Comparison of ENCODE assay signal across 1 cellular context in the genomic region with DNA sequence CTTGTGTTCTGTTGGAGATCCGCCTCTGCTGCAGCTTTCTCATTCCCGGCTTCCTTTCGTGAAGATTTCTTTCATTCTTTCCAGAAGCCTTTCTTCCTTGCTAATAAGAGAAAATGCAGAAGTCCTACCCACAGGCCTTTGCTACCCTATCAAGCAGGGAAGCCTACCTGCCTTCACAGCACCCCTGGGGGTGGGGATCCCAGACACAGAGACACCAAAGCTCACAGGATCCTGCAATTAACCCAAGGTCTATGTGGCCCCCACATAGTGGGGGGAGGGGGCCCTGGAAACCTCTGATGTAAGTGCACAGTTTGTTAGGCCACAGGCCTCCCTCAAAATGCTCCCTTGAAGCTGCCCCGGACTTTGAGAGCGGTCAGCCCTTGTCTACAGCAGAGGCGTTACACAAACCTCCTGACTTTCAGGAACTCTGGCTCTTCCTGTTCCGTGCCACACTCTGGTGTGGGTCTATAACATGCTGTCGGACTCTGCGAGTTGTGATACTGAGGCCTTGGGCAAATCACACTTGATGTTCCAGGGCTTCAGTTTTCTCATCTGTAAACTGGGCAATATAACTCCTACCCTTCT.
TF ChIP-seq lines count a peak whose summit lies in the region.

No MANE protein-coding gene starts in this region.

TF ChIP-seq in HepG2, 621 proteins besides CTCF, POLR2A, EP300 and RAD21 (continued from another document):
- TF ChIP-seq RARA (CRISPR knock-in tag; IDR thresholded peaks at IDR 0.05) (0 out of 2 replicates have a peak, but pooled peaks have one; percentile 34), ZNF589 (CRISPR knock-in tag; conservative IDR thresholded peaks at IDR 0.05) (no peak), CENPX (CRISPR knock-in tag; IDR thresholded peaks at IDR 0.05) (no peak), NCOA1 (CRISPR knock-in tag; IDR thresholded peaks at IDR 0.05) (no peak), ZNF773 (CRISPR knock-in tag; IDR thresholded peaks at IDR 0.05; ENCODE audit: borderline replicate concordance) (no peak), MEIS1 (CRISPR knock-in tag; IDR thresholded peaks at IDR 0.05; ENCODE audit: borderline replicate concordance) (no peak), ZNF138 (CRISPR knock-in tag; IDR thresholded peaks at IDR 0.05; ENCODE audit: low read depth) (no peak), GZF1 (CRISPR knock-in tag; IDR thresholded peaks at IDR 0.05) (no peak), NFYB (CRISPR knock-in tag; IDR thresholded peaks at IDR 0.05) (no peak), NR1H2 (CRISPR knock-in tag; IDR thresholded peaks at IDR 0.05; ENCODE audit: borderline replicate concordance, low read depth) (no peak), SAP130 (CRISPR knock-in tag; IDR thresholded peaks at IDR 0.05; ENCODE audit: low read depth) (0 out of 2 replicates have a peak, but pooled peaks have one; percentile 16), CEBPB (IDR thresholded peaks at IDR 0.05; ENCODE audit: borderline replicate concordance, low read depth, low read length) (peak; percentile 64), ZNF430 (CRISPR knock-in tag; IDR thresholded peaks at IDR 0.05) (no peak), ETV5 (CRISPR knock-in tag; IDR thresholded peaks at IDR 0.05; ENCODE audit: borderline replicate concordance) (peak; percentile 42; the same call in 1 of the 2 replicates), ZNF33A (CRISPR knock-in tag; IDR thresholded peaks at IDR 0.05; ENCODE audit: borderline replicate concordance) (no peak), TRIM24 (CRISPR knock-in tag; IDR thresholded peaks at IDR 0.05) (peak; percentile 27; the same call in 1 of the 2 replicates), ZNF792 (CRISPR knock-in tag; IDR thresholded peaks at IDR 0.05) (no peak), ZNF251 (CRISPR knock-in tag; IDR thresholded peaks at IDR 0.05) (no peak), CEBPG (CRISPR knock-in tag; IDR thresholded peaks at IDR 0.05) (peak; percentile 67), TEAD3 (CRISPR knock-in tag; optimal IDR thresholded peaks at IDR 0.05; ENCODE audit: borderline replicate concordance) (no peak), EED (CRISPR knock-in tag; IDR thresholded peaks at IDR 0.05) (no peak), HES4 (CRISPR knock-in tag; IDR thresholded peaks at IDR 0.05; ENCODE audit: borderline replicate concordance) (no peak), ZNF841 (CRISPR knock-in tag; IDR thresholded peaks at IDR 0.05; ENCODE audit: borderline replicate concordance) (no peak), NR2F1 (CRISPR knock-in tag; IDR thresholded peaks at IDR 0.05) (no peak), FOXK2 (IDR thresholded peaks at IDR 0.05) (no peak), ZNF629 (CRISPR knock-in tag; conservative IDR thresholded peaks at IDR 0.05) (peak; percentile 34; the same call in 1 of the 2 replicates), GTF3A (CRISPR knock-in tag; conservative IDR thresholded peaks at IDR 0.05) (no peak)
- TF ChIP-seq, protein P1, sequence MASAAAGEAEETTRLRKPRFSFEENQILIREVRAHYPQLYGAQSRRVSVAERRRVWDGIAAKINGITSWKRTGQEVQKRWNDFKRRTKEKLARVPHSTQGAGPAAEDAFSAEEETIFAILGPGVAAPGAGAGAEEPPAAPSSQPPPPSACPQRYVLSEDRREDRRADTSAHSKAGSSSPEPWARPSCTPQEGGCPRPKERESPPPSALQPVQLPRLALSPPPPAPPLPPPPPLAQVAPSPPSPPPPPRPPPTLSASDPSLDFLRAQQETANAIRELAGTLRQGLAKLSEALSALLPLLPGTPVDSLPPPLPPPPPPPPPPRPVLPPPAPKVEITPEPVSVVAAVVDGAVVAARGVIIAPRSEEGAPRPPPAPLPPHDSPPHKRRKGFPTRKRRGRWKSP (CRISPR knock-in tag; IDR thresholded peaks at IDR 0.05) = no peak
- TF ChIP-seq, protein P2, sequence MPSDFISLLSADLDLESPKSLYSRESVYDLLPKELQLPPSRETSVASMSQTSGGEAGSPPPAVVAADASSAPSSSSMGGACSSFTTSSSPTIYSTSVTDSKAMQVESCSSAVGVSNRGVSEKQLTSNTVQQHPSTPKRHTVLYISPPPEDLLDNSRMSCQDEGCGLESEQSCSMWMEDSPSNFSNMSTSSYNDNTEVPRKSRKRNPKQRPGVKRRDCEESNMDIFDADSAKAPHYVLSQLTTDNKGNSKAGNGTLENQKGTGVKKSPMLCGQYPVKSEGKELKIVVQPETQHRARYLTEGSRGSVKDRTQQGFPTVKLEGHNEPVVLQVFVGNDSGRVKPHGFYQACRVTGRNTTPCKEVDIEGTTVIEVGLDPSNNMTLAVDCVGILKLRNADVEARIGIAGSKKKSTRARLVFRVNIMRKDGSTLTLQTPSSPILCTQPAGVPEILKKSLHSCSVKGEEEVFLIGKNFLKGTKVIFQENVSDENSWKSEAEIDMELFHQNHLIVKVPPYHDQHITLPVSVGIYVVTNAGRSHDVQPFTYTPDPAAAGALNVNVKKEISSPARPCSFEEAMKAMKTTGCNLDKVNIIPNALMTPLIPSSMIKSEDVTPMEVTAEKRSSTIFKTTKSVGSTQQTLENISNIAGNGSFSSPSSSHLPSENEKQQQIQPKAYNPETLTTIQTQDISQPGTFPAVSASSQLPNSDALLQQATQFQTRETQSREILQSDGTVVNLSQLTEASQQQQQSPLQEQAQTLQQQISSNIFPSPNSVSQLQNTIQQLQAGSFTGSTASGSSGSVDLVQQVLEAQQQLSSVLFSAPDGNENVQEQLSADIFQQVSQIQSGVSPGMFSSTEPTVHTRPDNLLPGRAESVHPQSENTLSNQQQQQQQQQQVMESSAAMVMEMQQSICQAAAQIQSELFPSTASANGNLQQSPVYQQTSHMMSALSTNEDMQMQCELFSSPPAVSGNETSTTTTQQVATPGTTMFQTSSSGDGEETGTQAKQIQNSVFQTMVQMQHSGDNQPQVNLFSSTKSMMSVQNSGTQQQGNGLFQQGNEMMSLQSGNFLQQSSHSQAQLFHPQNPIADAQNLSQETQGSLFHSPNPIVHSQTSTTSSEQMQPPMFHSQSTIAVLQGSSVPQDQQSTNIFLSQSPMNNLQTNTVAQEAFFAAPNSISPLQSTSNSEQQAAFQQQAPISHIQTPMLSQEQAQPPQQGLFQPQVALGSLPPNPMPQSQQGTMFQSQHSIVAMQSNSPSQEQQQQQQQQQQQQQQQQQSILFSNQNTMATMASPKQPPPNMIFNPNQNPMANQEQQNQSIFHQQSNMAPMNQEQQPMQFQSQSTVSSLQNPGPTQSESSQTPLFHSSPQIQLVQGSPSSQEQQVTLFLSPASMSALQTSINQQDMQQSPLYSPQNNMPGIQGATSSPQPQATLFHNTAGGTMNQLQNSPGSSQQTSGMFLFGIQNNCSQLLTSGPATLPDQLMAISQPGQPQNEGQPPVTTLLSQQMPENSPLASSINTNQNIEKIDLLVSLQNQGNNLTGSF (CRISPR knock-in tag; IDR thresholded peaks at IDR 0.05) = no peak
- TF ChIP-seq, protein P3, sequence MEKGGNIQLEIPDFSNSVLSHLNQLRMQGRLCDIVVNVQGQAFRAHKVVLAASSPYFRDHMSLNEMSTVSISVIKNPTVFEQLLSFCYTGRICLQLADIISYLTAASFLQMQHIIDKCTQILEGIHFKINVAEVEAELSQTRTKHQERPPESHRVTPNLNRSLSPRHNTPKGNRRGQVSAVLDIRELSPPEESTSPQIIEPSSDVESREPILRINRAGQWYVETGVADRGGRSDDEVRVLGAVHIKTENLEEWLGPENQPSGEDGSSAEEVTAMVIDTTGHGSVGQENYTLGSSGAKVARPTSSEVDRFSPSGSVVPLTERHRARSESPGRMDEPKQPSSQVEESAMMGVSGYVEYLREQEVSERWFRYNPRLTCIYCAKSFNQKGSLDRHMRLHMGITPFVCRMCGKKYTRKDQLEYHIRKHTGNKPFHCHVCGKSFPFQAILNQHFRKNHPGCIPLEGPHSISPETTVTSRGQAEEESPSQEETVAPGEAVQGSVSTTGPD (CRISPR knock-in tag; IDR thresholded peaks at IDR 0.05) = no peak
- TF ChIP-seq, protein P4, sequence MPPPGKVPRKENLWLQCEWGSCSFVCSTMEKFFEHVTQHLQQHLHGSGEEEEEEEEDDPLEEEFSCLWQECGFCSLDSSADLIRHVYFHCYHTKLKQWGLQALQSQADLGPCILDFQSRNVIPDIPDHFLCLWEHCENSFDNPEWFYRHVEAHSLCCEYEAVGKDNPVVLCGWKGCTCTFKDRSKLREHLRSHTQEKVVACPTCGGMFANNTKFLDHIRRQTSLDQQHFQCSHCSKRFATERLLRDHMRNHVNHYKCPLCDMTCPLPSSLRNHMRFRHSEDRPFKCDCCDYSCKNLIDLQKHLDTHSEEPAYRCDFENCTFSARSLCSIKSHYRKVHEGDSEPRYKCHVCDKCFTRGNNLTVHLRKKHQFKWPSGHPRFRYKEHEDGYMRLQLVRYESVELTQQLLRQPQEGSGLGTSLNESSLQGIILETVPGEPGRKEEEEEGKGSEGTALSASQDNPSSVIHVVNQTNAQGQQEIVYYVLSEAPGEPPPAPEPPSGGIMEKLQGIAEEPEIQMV (CRISPR knock-in tag; IDR thresholded peaks at IDR 0.05; ENCODE audit: low read depth) = no peak
- TF ChIP-seq, protein P5, sequence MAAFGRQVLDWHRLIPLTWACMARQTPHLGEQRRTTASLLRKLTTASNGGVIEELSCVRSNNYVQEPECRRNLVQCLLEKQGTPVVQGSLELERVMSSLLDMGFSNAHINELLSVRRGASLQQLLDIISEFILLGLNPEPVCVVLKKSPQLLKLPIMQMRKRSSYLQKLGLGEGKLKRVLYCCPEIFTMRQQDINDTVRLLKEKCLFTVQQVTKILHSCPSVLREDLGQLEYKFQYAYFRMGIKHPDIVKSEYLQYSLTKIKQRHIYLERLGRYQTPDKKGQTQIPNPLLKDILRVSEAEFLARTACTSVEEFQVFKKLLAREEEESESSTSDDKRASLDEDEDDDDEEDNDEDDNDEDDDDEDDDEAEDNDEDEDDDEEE (CRISPR knock-in tag; IDR thresholded peaks at IDR 0.05) = no peak
- TF ChIP-seq, protein P6, sequence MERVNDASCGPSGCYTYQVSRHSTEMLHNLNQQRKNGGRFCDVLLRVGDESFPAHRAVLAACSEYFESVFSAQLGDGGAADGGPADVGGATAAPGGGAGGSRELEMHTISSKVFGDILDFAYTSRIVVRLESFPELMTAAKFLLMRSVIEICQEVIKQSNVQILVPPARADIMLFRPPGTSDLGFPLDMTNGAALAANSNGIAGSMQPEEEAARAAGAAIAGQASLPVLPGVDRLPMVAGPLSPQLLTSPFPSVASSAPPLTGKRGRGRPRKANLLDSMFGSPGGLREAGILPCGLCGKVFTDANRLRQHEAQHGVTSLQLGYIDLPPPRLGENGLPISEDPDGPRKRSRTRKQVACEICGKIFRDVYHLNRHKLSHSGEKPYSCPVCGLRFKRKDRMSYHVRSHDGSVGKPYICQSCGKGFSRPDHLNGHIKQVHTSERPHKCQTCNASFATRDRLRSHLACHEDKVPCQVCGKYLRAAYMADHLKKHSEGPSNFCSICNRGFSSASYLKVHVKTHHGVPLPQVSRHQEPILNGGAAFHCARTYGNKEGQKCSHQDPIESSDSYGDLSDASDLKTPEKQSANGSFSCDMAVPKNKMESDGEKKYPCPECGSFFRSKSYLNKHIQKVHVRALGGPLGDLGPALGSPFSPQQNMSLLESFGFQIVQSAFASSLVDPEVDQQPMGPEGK (CRISPR knock-in tag; IDR thresholded peaks at IDR 0.05) = peak; percentile 59; the same call in 1 of the 2 replicates
- TF ChIP-seq, protein P7, sequence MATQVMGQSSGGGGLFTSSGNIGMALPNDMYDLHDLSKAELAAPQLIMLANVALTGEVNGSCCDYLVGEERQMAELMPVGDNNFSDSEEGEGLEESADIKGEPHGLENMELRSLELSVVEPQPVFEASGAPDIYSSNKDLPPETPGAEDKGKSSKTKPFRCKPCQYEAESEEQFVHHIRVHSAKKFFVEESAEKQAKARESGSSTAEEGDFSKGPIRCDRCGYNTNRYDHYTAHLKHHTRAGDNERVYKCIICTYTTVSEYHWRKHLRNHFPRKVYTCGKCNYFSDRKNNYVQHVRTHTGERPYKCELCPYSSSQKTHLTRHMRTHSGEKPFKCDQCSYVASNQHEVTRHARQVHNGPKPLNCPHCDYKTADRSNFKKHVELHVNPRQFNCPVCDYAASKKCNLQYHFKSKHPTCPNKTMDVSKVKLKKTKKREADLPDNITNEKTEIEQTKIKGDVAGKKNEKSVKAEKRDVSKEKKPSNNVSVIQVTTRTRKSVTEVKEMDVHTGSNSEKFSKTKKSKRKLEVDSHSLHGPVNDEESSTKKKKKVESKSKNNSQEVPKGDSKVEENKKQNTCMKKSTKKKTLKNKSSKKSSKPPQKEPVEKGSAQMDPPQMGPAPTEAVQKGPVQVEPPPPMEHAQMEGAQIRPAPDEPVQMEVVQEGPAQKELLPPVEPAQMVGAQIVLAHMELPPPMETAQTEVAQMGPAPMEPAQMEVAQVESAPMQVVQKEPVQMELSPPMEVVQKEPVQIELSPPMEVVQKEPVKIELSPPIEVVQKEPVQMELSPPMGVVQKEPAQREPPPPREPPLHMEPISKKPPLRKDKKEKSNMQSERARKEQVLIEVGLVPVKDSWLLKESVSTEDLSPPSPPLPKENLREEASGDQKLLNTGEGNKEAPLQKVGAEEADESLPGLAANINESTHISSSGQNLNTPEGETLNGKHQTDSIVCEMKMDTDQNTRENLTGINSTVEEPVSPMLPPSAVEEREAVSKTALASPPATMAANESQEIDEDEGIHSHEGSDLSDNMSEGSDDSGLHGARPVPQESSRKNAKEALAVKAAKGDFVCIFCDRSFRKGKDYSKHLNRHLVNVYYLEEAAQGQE (IDR thresholded peaks at IDR 0.05; ENCODE audit: borderline replicate concordance in 1 of 2, low read depth in 1 of 2, low read length in 2 of 2) = no peak
- TF ChIP-seq, protein P8, sequence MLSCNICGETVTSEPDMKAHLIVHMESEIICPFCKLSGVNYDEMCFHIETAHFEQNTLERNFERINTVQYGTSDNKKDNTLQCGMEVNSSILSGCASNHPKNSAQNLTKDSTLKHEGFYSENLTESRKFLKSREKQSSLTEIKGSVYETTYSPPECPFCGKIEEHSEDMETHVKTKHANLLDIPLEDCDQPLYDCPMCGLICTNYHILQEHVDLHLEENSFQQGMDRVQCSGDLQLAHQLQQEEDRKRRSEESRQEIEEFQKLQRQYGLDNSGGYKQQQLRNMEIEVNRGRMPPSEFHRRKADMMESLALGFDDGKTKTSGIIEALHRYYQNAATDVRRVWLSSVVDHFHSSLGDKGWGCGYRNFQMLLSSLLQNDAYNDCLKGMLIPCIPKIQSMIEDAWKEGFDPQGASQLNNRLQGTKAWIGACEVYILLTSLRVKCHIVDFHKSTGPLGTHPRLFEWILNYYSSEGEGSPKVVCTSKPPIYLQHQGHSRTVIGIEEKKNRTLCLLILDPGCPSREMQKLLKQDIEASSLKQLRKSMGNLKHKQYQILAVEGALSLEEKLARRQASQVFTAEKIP (CRISPR knock-in tag; IDR thresholded peaks at IDR 0.05; ENCODE audit: borderline replicate concordance) = no peak
- TF ChIP-seq, protein P9, sequence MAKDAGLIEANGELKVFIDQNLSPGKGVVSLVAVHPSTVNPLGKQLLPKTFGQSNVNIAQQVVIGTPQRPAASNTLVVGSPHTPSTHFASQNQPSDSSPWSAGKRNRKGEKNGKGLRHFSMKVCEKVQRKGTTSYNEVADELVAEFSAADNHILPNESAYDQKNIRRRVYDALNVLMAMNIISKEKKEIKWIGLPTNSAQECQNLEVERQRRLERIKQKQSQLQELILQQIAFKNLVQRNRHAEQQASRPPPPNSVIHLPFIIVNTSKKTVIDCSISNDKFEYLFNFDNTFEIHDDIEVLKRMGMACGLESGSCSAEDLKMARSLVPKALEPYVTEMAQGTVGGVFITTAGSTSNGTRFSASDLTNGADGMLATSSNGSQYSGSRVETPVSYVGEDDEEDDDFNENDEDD (CRISPR knock-in tag; IDR thresholded peaks at IDR 0.05; ENCODE audit: borderline replicate concordance) = no peak
- TF ChIP-seq, protein P10, sequence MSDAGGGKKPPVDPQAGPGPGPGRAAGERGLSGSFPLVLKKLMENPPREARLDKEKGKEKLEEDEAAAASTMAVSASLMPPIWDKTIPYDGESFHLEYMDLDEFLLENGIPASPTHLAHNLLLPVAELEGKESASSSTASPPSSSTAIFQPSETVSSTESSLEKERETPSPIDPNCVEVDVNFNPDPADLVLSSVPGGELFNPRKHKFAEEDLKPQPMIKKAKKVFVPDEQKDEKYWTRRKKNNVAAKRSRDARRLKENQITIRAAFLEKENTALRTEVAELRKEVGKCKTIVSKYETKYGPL (CRISPR knock-in tag; IDR thresholded peaks at IDR 0.05) = peak; percentile 68; the same call in 1 of the 2 replicates
